ENCODE assay signal across 12 cellular contexts in genomic region chr12:29616664-29617409, GRCh38.
DNase-seq lines count a peak whose midpoint lies in the region; ATAC-seq and TF ChIP-seq lines count a peak whose summit lies in the region.
"Had no signal": no experiment of that assay in that cellular context is flagged by ENCODE, and none has a peak within 500 bp of the region (broad histone marks: within the 10 kb centered on the region; RNA-seq: fewer than 3 reads in every experiment).

No MANE protein-coding gene starts in this region.

- peak overlapping the region in 2 of 3 experiments; percentile 21 to 38 for H3K27ac Mint-ChIP-seq in nephron
- H3K27ac Mint-ChIP-seq in stimulated activated memory B cell treated with anti-CD40 and anti-IgM and Interleukin-4, amounts not matched to agents 10 μg/mL and 1 μg/mL and 100 μg/mL, for 72 hours = no peak overlapping the region
- H3K27ac Mint-ChIP-seq: activated naive CD8-positive, alpha-beta T cell had no signal

- H3K9me3 Mint-ChIP-seq in nephron = peaks cover 3% of the 10 kb centered on the region
- no peaks in the 10 kb centered on the region for H3K9me3 Mint-ChIP-seq in stimulated activated memory B cell treated with anti-CD40 and anti-IgM and Interleukin-4, amounts not matched to agents 10 μg/mL and 1 μg/mL and 100 μg/mL, for 72 hours
- no peaks in the 10 kb centered on the region for H3K9me3 Mint-ChIP-seq in activated T-cell treated with anti-CD3 and anti-CD28 coated beads, Interleukin-2, amount 50 U/mL, for 4 hours

- H3K36me3 Mint-ChIP-seq in nephron (ENCODE audit: low read depth) = peaks cover 12% of the 10 kb centered on the region
- H3K36me3 Mint-ChIP-seq in stimulated activated memory B cell treated with anti-CD40 and anti-IgM and Interleukin-4, amounts not matched to agents 10 μg/mL and 1 μg/mL and 100 μg/mL, for 72 hours = no peaks in the 10 kb centered on the region
- no peaks in the 10 kb centered on the region for H3K36me3 Mint-ChIP-seq in activated T-cell treated with anti-CD3 and anti-CD28 coated beads, Interleukin-2, amount 50 U/mL, for 4 hours (ENCODE audit: insufficient read depth)
- H3K36me3 Mint-ChIP-seq: activated naive CD8-positive, alpha-beta T cell had no signal

- DNase-seq in Daoy (ENCODE audit: low read depth) = peak; percentile 81
- DNase-seq in NCI-H226 = peak; percentile 83
- DNase-seq in dermis blood vessel endothelial cell = peak; percentile 24
- no peak for DNase-seq in C1 segment of cervical spinal cord (lab: John Stamatoyannopoulos, UW)
- DNase-seq in activated T-cell treated with anti-CD3 and anti-CD28 coated beads, Interleukin-2, amount 50 U/mL, for 4 hours = no peak
- DNase-seq: kidney glomerular epithelial cell, NCI-H69 had no signal

- peaks cover 14% of the 10 kb centered on the region for H3K4me1 Mint-ChIP-seq in nephron
- no peaks in the 10 kb centered on the region for H3K4me1 Mint-ChIP-seq in stimulated activated memory B cell treated with anti-CD40 and anti-IgM and Interleukin-4, amounts not matched to agents 10 μg/mL and 1 μg/mL and 100 μg/mL, for 72 hours
- H3K4me1 Mint-ChIP-seq in activated T-cell treated with anti-CD3 and anti-CD28 coated beads, Interleukin-2, amount 50 U/mL, for 4 hours (ENCODE audit: low read depth) = no peaks in the 10 kb centered on the region

- H3K4me3 Mint-ChIP-seq in nephron = no peak overlapping the region
- no peak overlapping the region for H3K4me3 Mint-ChIP-seq in stimulated activated memory B cell treated with anti-CD40 and anti-IgM and Interleukin-4, amounts not matched to agents 10 μg/mL and 1 μg/mL and 100 μg/mL, for 72 hours
- no peak overlapping the region for H3K4me3 Mint-ChIP-seq in activated T-cell treated with anti-CD3 and anti-CD28 coated beads, Interleukin-2, amount 50 U/mL, for 4 hours
- H3K4me3 Mint-ChIP-seq: activated naive CD8-positive, alpha-beta T cell had no signal

- no peak for TF ChIP-seq CTCF in nephron (IDR thresholded peaks at IDR 0.05; ENCODE audit: unreplicated experiment in 3 of 3)

- H3K27me3 Mint-ChIP-seq in nephron (ENCODE audit: low read depth) = no peaks in the 10 kb centered on the region
- peaks cover 8% of the 10 kb centered on the region for H3K27me3 Mint-ChIP-seq in stimulated activated memory B cell treated with anti-CD40 and anti-IgM and Interleukin-4, amounts not matched to agents 10 μg/mL and 1 μg/mL and 100 μg/mL, for 72 hours
- peaks cover 8% of the 10 kb centered on the region for H3K27me3 Mint-ChIP-seq in activated T-cell treated with anti-CD3 and anti-CD28 coated beads, Interleukin-2, amount 50 U/mL, for 4 hours (ENCODE audit: low read depth)

- no peak for ATAC-seq in stimulated activated memory B cell treated with anti-CD40 and anti-IgM and Interleukin-4, amounts not matched to agents 10 μg/mL and 1 μg/mL and 100 μg/mL, for 72 hours
- ATAC-seq in GM19467 (IDR thresholded peaks at IDR 0.05; ENCODE audit: unreplicated experiment) = no peak
- no peak for ATAC-seq in activated T-cell treated with anti-CD3 and anti-CD28 coated beads, Interleukin-2, amount 50 U/mL, for 4 hours
- ATAC-seq: activated CD4-positive, CD25-positive, alpha-beta regulatory T cell treated with anti-CD3 and anti-CD28 coated beads, Interleukin-2, amount 50 U/mL, for 24 hours had no signal

Comparison
In these comparisons a context has a peak if more than half of its experiments do, and no peak if none do; other contexts are left out.
1. DNase-seq: peak in Daoy (single experiment), NCI-H226 (single experiment) and dermis blood vessel endothelial cell (single experiment); none in C1 segment of cervical spinal cord (0 of 14) and activated T-cell treated with anti-CD3 and anti-CD28 coated beads, Interleukin-2, amount 50 U/mL, for 4 hours (single experiment).